ENCODE assay signal across 30 cellular contexts in the genomic region with DNA sequence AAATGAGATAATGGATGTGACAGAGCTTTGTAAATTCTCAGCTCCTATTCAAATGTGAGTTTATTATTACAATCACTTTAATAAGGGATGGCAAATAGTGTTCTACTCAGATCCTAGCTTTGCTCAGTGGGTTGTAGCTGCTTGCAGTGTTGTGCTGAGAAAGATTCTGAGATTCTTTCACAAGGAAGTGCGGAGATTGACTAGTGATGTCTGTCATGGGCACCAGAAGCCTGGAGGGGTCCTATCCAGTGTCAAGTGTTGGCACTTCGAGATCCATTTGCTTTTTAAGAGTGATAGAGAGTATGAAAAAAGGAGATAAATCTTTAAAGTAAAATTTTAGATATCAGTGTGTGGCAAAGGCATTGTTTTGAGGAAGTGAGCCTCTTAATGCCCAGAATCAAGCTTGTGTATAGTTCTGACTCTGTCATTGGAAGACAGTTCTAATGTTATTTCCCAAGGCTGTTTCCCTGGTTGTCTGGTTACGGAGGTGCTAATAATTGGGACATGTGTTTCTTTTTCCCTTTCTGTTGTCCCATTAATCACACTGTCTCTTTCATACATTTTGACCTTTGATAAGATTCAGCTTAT.
"Had no signal": no experiment of that assay in that cellular context is flagged by ENCODE, and none has a peak within 500 bp of the region (broad histone marks: within the 10 kb centered on the region; RNA-seq: fewer than 3 reads in every experiment).

No MANE protein-coding gene starts in this region.

- H3K9me3 ChIP-seq: adrenal gland, ascending aorta, left lung, sigmoid colon, transverse colon had no signal

- H3K4me2 ChIP-seq: neural progenitor cell, smooth muscle cell had no signal

- H3K4me1 Mint-ChIP-seq: immature natural killer cell; naive thymus-derived CD8-positive, alpha-beta T cell had no signal

- H2AFZ ChIP-seq: neural progenitor cell had no signal

- H3K27me3 ChIP-seq: adrenal gland, ascending aorta, brain microvascular endothelial cell, left lung, neural progenitor cell, sigmoid colon had no signal

- H3K27ac Mint-ChIP-seq: activated naive CD8-positive, alpha-beta T cell; activated T-helper 2 cell treated with anti-CD3 and anti-CD28 coated beads, Interferon-gamma antibody, Interleukin-2, Interleukin-4, amounts not matched to agents 10 μg/mL and 5 μg/mL and 100 μg/mL, durations not matched to agents 14 hours and 24 hours and 36 hours; immature natural killer cell; naive thymus-derived CD8-positive, alpha-beta T cell; stimulated activated memory B cell treated with anti-CD40 and anti-IgM and Interleukin-4, amounts not matched to agents 10 μg/mL and 1 μg/mL and 100 μg/mL, for 72 hours had no signal

- H3K4me1 ChIP-seq: adrenal gland, left lung, transverse colon had no signal

- H3K4me3 Mint-ChIP-seq: activated naive CD8-positive, alpha-beta T cell; activated T-cell treated with anti-CD3 and anti-CD28 coated beads, Interleukin-2, amount 50 U/mL, for 4 hours; immature natural killer cell; mesothelial cell of epicardium; naive thymus-derived CD8-positive, alpha-beta T cell; neural progenitor cell; stimulated activated memory B cell treated with anti-CD40 and anti-IgM and Interleukin-4, amounts not matched to agents 10 μg/mL and 1 μg/mL and 100 μg/mL, for 72 hours had no signal

- H3K36me3 ChIP-seq: adrenal gland, ascending aorta, brain microvascular endothelial cell, left lung, neural progenitor cell, sigmoid colon, transverse colon, WERI-Rb-1 had no signal

- FAIRE-seq: urothelium cell line had no signal

- ATAC-seq: activated T-cell treated with anti-CD3 and anti-CD28 coated beads, Interleukin-2, amount 50 U/mL, for 4 hours; left lung; naive thymus-derived CD8-positive, alpha-beta T cell; stimulated activated memory B cell treated with anti-CD40 and anti-IgM and Interleukin-4, amounts not matched to agents 10 μg/mL and 1 μg/mL and 100 μg/mL, for 72 hours had no signal

- H3K4me3 ChIP-seq: adrenal gland, ascending aorta, left lung, lung, neural progenitor cell, sigmoid colon, smooth muscle cell, transverse colon had no signal

- DNase-seq: activated CD4-positive, alpha-beta T cell treated with anti-CD3 and anti-CD28 coated beads, Interleukin-2, amount 50 U/mL, for 4 hours; activated CD8-positive, alpha-beta memory T cell treated with anti-CD3 and anti-CD28 coated beads, Interleukin-2, amount 50 U/mL, for 48 hours; activated naive CD4-positive, alpha-beta T cell; activated T-cell treated with anti-CD3 and anti-CD28 coated beads, Interleukin-2, amount 50 U/mL, for 4 hours; adrenal gland; brain microvascular endothelial cell; central memory CD4-positive, alpha-beta T cell; dermis blood vessel endothelial cell; effector CD8-positive, alpha-beta T cell; erythroblast; foreskin melanocyte; immature natural killer cell; kidney glomerular epithelial cell; left lung; naive thymus-derived CD8-positive, alpha-beta T cell; posterior cingulate gyrus; retina; sigmoid colon; stimulated activated CD4-positive, alpha-beta T cell treated with anti-CD3 and anti-CD28 coated beads, Interleukin-15, amount 100 ng/mL, for 24 hours; transverse colon; WERI-Rb-1 had no signal

- H3K9ac ChIP-seq: neural progenitor cell had no signal

- H3K27ac ChIP-seq: adrenal gland, ascending aorta, brain microvascular endothelial cell, left lung, neural progenitor cell, sigmoid colon, transverse colon, WERI-Rb-1 had no signal

- H3K27me3 Mint-ChIP-seq: activated naive CD8-positive, alpha-beta T cell; naive thymus-derived CD8-positive, alpha-beta T cell; stimulated activated memory B cell treated with anti-CD40 and anti-IgM and Interleukin-4, amounts not matched to agents 10 μg/mL and 1 μg/mL and 100 μg/mL, for 72 hours had no signal

- H3K9me3 Mint-ChIP-seq: activated T-cell treated with anti-CD3 and anti-CD28 coated beads, Interleukin-2, amount 50 U/mL, for 4 hours; activated T-helper 2 cell treated with anti-CD3 and anti-CD28 coated beads, Interferon-gamma antibody, Interleukin-2, Interleukin-4, amounts not matched to agents 10 μg/mL and 5 μg/mL and 100 μg/mL, durations not matched to agents 14 hours and 24 hours and 36 hours; immature natural killer cell; naive thymus-derived CD8-positive, alpha-beta T cell; stimulated activated memory B cell treated with anti-CD40 and anti-IgM and Interleukin-4, amounts not matched to agents 10 μg/mL and 1 μg/mL and 100 μg/mL, for 72 hours had no signal
